11 cellular contexts compared by ENCODE assay signal in genomic region chr15:73686781-73687256, GRCh38. TPM values are rescaled to one million over a fixed set of nuclear protein-coding genes. Genes with fewer than 3 reads are reported as not detected.
DNase-seq lines count a peak whose midpoint lies in the region; ATAC-seq and TF ChIP-seq lines count a peak whose summit lies in the region.
"Had no signal": no experiment of that assay in that cellular context is flagged by ENCODE, and none has a peak within 500 bp of the region (broad histone marks: within the 10 kb centered on the region; RNA-seq: fewer than 3 reads in every experiment).

No MANE protein-coding gene starts in this region.

- no peak overlapping the region for H3K4me3 ChIP-seq in AG09309 (ENCODE audit: control insufficient read depth, low read depth, low read length)

- peak; percentile 57 for DNase-seq in AG09309 (ENCODE audit: low read depth)
- peak; percentile 21 for DNase-seq in OCI-M1 (lab: John Stamatoyannopoulos, UW)
- peak; percentile 91 for DNase-seq in dermis blood vessel endothelial cell
- DNase-seq in myocyte (ENCODE audit: low read depth): peak; percentile 61
- DNase-seq in NCI-H187 (lab: John Stamatoyannopoulos, UW): no peak
- no peak for DNase-seq in activated CD4-positive, alpha-beta T cell treated with anti-CD3 and anti-CD28 coated beads, Interleukin-2, amount 50 U/mL, for 1 hour
- DNase-seq: COR-L47, midbrain, NCI-H2171 treated with DMSO at 0.1 percent for 48 hours had no signal

- no peak for TF ChIP-seq CTCF in AG09309 (IDR thresholded peaks at IDR 0.05; ENCODE audit: control insufficient read depth, insufficient read depth, low read depth, low read length, missing control alignments)

- ATAC-seq in GM18498 (IDR thresholded peaks at IDR 0.05; ENCODE audit: unreplicated experiment): no peak
- ATAC-seq in HG02763 (IDR thresholded peaks at IDR 0.05; ENCODE audit: unreplicated experiment): no peak

RNA-seq across cellular contexts. Expression of gene CD276, which starts 2.6 kb away (rescaled TPM):
- total RNA-seq in dermis blood vessel endothelial cell (43.6 and 106 TPM in 2 replicates), myocyte (77.8 and 202 TPM in 2 replicates)
- 135 TPM for polyA plus RNA-seq in myocyte (2012)

RNA-seq across cellular contexts. Expression of gene NPTN, which starts 53.6 kb away (rescaled TPM):
- 102 and 136 TPM in 2 replicates for total RNA-seq in dermis blood vessel endothelial cell
- total RNA-seq in myocyte: 89.0 and 98.5 TPM in 2 replicates
- 185 TPM for polyA plus RNA-seq in myocyte (2012)

Comparison
In these comparisons a context has a peak if more than half of its experiments do, and no peak if none do; other contexts are left out.
1. DNase-seq: peak in AG09309 (single experiment), OCI-M1 (single experiment), dermis blood vessel endothelial cell (single experiment) and myocyte (single experiment); none in NCI-H187 (0 of 2) and activated CD4-positive, alpha-beta T cell treated with anti-CD3 and anti-CD28 coated beads, Interleukin-2, amount 50 U/mL, for 1 hour (single experiment).